ENCODE assay signal across 14 cellular contexts in the genomic region with DNA sequence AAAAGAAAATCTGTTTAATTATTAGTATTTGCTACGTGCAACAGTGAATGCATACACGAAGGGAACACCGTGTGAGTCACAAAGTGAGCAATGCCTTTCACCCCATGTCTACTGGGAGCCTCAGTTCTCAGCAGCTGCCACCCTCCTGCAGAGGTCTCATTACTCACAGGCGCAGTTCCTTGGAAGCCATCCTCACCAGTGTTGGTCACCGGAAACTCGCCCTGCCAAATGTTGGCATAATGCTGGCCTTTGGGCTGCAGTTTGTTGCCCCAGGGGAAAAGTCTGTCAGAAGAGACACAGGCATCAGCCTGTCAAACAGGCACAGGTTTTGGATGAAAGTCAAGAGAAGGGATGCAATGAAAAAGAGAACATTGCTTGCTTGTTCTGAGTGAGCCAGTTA. TPM values are rescaled to one million over a fixed set of nuclear protein-coding genes. Genes with fewer than 3 reads are reported as not detected.
DNase-seq lines count a peak whose midpoint lies in the region; ATAC-seq, FAIRE-seq and TF ChIP-seq lines count a peak whose summit lies in the region.
"Had no signal": no experiment of that assay in that cellular context is flagged by ENCODE, and none has a peak within 500 bp of the region (broad histone marks: within the 10 kb centered on the region; RNA-seq: fewer than 3 reads in every experiment).

No MANE protein-coding gene starts in this region.

- H3K4me3 Mint-ChIP-seq in activated CD4-positive, alpha-beta memory T cell treated with anti-CD3 and anti-CD28 coated beads for 36 hours = no peak overlapping the region
- no peak overlapping the region for H3K4me3 Mint-ChIP-seq in activated CD4-positive, alpha-beta memory T cell treated with anti-CD3 and anti-CD28 coated beads, Interleukin-2, amount 10 ng/mL, durations not matched to agents 7 days and 5 days
- H3K4me3 Mint-ChIP-seq in naive thymus-derived CD4-positive, alpha-beta T cell = no peak overlapping the region
- H3K4me3 Mint-ChIP-seq: stimulated activated naive CD8-positive, alpha-beta T cell treated with anti-CD3 and anti-CD28 coated beads, Interleukin-15, amount 100 ng/mL, for 72 hours had no signal

- no peak overlapping the region for H3K27ac Mint-ChIP-seq in activated CD4-positive, alpha-beta memory T cell treated with anti-CD3 and anti-CD28 coated beads for 36 hours
- H3K27ac Mint-ChIP-seq in activated CD4-positive, alpha-beta memory T cell treated with anti-CD3 and anti-CD28 coated beads, Interleukin-2, amount 10 ng/mL, durations not matched to agents 7 days and 5 days = no peak overlapping the region
- H3K27ac Mint-ChIP-seq in naive thymus-derived CD4-positive, alpha-beta T cell = no peak overlapping the region
- H3K27ac Mint-ChIP-seq: stimulated activated naive CD8-positive, alpha-beta T cell treated with anti-CD3 and anti-CD28 coated beads, Interleukin-15, amount 100 ng/mL, for 72 hours had no signal

- H3K36me3 Mint-ChIP-seq in activated CD4-positive, alpha-beta memory T cell treated with anti-CD3 and anti-CD28 coated beads for 36 hours = peaks cover 18% of the 10 kb centered on the region
- H3K36me3 Mint-ChIP-seq in activated CD4-positive, alpha-beta memory T cell treated with anti-CD3 and anti-CD28 coated beads, Interleukin-2, amount 10 ng/mL, durations not matched to agents 7 days and 5 days (ENCODE audit: low read depth) = peaks cover 15% of the 10 kb centered on the region
- H3K36me3 Mint-ChIP-seq in naive thymus-derived CD4-positive, alpha-beta T cell = peaks cover 12 to 52% (median 16%) of the 10 kb centered on the region in 5 donors

- H3K27me3 ChIP-seq in upper lobe of right lung = no peaks in the 10 kb centered on the region
- H3K27me3 ChIP-seq in naive thymus-derived CD4-positive, alpha-beta T cell (ENCODE audit: control insufficient read depth in 2 of 2, insufficient read depth in 2 of 2, low read length in 2 of 2) = no peaks in the 10 kb centered on the region
- H3K27me3 ChIP-seq: hepatocyte had no signal

- peak; percentile 97 for FAIRE-seq in RCC 7860 (lab: Jason Lieb, UNC)

- DNase-seq in activated CD4-positive, alpha-beta memory T cell treated with anti-CD3 and anti-CD28 coated beads for 36 hours = peak; percentile 41
- no peak for DNase-seq in activated CD4-positive, alpha-beta memory T cell treated with anti-CD3 and anti-CD28 coated beads, Interleukin-2, amount 10 ng/mL, durations not matched to agents 7 days and 5 days
- peak; percentile 94 for DNase-seq in RCC 7860 (ENCODE audit: low spot score)
- DNase-seq in skeletal muscle cell (ENCODE audit: low read depth) = peak; percentile 97
- no peak for DNase-seq in upper lobe of right lung
- no peak for DNase-seq in naive thymus-derived CD4-positive, alpha-beta T cell
- DNase-seq: activated effector memory CD4-positive, alpha-beta T cell treated with anti-CD3 and anti-CD28 coated beads, Interleukin-2, amount 50 U/mL, for 16 hours; AML-193; Karpas-422; stimulated activated naive CD8-positive, alpha-beta T cell treated with anti-CD3 and anti-CD28 coated beads, Interleukin-15, amount 100 ng/mL, for 72 hours had no signal

- H3K4me1 ChIP-seq in upper lobe of right lung = no peaks in the 10 kb centered on the region
- H3K4me1 ChIP-seq in naive thymus-derived CD4-positive, alpha-beta T cell (ENCODE audit: control insufficient read depth in 2 of 2, insufficient read depth in 2 of 2, low read length in 2 of 2) = no peaks in the 10 kb centered on the region
- H3K4me1 ChIP-seq: parathyroid adenoma had no signal

- TF ChIP-seq CTCF in upper lobe of right lung (IDR thresholded peaks at IDR 0.05) = no peak

- peaks cover 38% of the 10 kb centered on the region for H3K4me1 Mint-ChIP-seq in activated CD4-positive, alpha-beta memory T cell treated with anti-CD3 and anti-CD28 coated beads for 36 hours (ENCODE audit: low read depth)
- peaks cover 17% of the 10 kb centered on the region for H3K4me1 Mint-ChIP-seq in activated CD4-positive, alpha-beta memory T cell treated with anti-CD3 and anti-CD28 coated beads, Interleukin-2, amount 10 ng/mL, durations not matched to agents 7 days and 5 days
- no peaks in the 10 kb centered on the region for H3K4me1 Mint-ChIP-seq in naive thymus-derived CD4-positive, alpha-beta T cell

- peaks cover 38% of the 10 kb centered on the region for H3K36me3 ChIP-seq in upper lobe of right lung
- H3K36me3 ChIP-seq in naive thymus-derived CD4-positive, alpha-beta T cell (ENCODE audit: control insufficient read depth in 2 of 3, insufficient read depth in 3 of 3, low read length in 3 of 3) = peaks cover 0 to 27% (median 0%) of the 10 kb centered on the region in 3 experiments

- H3K27ac ChIP-seq in upper lobe of right lung = no peak overlapping the region
- H3K27ac ChIP-seq in naive thymus-derived CD4-positive, alpha-beta T cell (ENCODE audit: low read depth, low read length) = no peak overlapping the region
- H3K27ac ChIP-seq: hepatocyte, parathyroid adenoma had no signal

- POLR2A ChIA-PET in activated CD4-positive, alpha-beta memory T cell treated with anti-CD3 and anti-CD28 coated beads for 36 hours (lab: Charles Lee) = no interaction called here
- POLR2A ChIA-PET in activated CD4-positive, alpha-beta memory T cell treated with anti-CD3 and anti-CD28 coated beads, Interleukin-2, amount 10 ng/mL, durations not matched to agents 7 days and 5 days (lab: Charles Lee) = no interaction called here
- POLR2A ChIA-PET in naive thymus-derived CD4-positive, alpha-beta T cell (lab: Charles Lee) = no interaction called here

- peak; percentile 99 for ATAC-seq in esophagus mucosa
- no peak for ATAC-seq in upper lobe of right lung
- no peak for ATAC-seq in GM19023 (IDR thresholded peaks at IDR 0.05; ENCODE audit: unreplicated experiment)
- no peak for ATAC-seq in naive thymus-derived CD4-positive, alpha-beta T cell
- ATAC-seq: stimulated activated naive CD8-positive, alpha-beta T cell treated with anti-CD3 and anti-CD28 coated beads, Interleukin-15, amount 100 ng/mL, for 72 hours had no signal

- CTCF ChIA-PET in activated CD4-positive, alpha-beta memory T cell treated with anti-CD3 and anti-CD28 coated beads for 36 hours (lab: Charles Lee) = interaction anchor here (1.0 to 1.1 kb wide), 2 partner anchors 12 to 65 kb away, joined by 3 read pairs; no protein-coding TSS in a partner anchor
- CTCF ChIA-PET in activated CD4-positive, alpha-beta memory T cell treated with anti-CD3 and anti-CD28 coated beads, Interleukin-2, amount 10 ng/mL, durations not matched to agents 7 days and 5 days (lab: Charles Lee) = no interaction called here
- CTCF ChIA-PET in naive thymus-derived CD4-positive, alpha-beta T cell (lab: Charles Lee) = no interaction called here

- H3K27me3 Mint-ChIP-seq in activated CD4-positive, alpha-beta memory T cell treated with anti-CD3 and anti-CD28 coated beads for 36 hours = no peaks in the 10 kb centered on the region
- no peaks in the 10 kb centered on the region for H3K27me3 Mint-ChIP-seq in activated CD4-positive, alpha-beta memory T cell treated with anti-CD3 and anti-CD28 coated beads, Interleukin-2, amount 10 ng/mL, durations not matched to agents 7 days and 5 days
- no peaks in the 10 kb centered on the region for H3K27me3 Mint-ChIP-seq in naive thymus-derived CD4-positive, alpha-beta T cell
- H3K27me3 Mint-ChIP-seq: stimulated activated naive CD8-positive, alpha-beta T cell treated with anti-CD3 and anti-CD28 coated beads, Interleukin-15, amount 100 ng/mL, for 72 hours had no signal

- no peak overlapping the region for H3K4me3 ChIP-seq in skeletal muscle cell (ENCODE audit: low read depth, low read length)
- H3K4me3 ChIP-seq in upper lobe of right lung = no peak overlapping the region
- no peak overlapping the region for H3K4me3 ChIP-seq in naive thymus-derived CD4-positive, alpha-beta T cell (ENCODE audit: low read length)
- H3K4me3 ChIP-seq: hepatocyte had no signal

- no peaks in the 10 kb centered on the region for H3K9me3 Mint-ChIP-seq in activated CD4-positive, alpha-beta memory T cell treated with anti-CD3 and anti-CD28 coated beads for 36 hours
- H3K9me3 Mint-ChIP-seq in activated CD4-positive, alpha-beta memory T cell treated with anti-CD3 and anti-CD28 coated beads, Interleukin-2, amount 10 ng/mL, durations not matched to agents 7 days and 5 days = no peaks in the 10 kb centered on the region
- no peaks in the 10 kb centered on the region for H3K9me3 Mint-ChIP-seq in naive thymus-derived CD4-positive, alpha-beta T cell
- H3K9me3 Mint-ChIP-seq: stimulated activated naive CD8-positive, alpha-beta T cell treated with anti-CD3 and anti-CD28 coated beads, Interleukin-15, amount 100 ng/mL, for 72 hours had no signal

- no peaks in the 10 kb centered on the region for H3K9me3 ChIP-seq in upper lobe of right lung
- no peaks in the 10 kb centered on the region for H3K9me3 ChIP-seq in naive thymus-derived CD4-positive, alpha-beta T cell (ENCODE audit: control insufficient read depth in 2 of 3, low read length in 3 of 3)

- intact Hi-C loops in activated CD4-positive, alpha-beta memory T cell treated with anti-CD3 and anti-CD28 coated beads for 36 hours (cut with micrococcal nuclease) = no loop called here
- intact Hi-C loops in upper lobe of right lung (cut with DNase I) = no loop called here
- intact Hi-C loops in naive thymus-derived CD4-positive, alpha-beta T cell (cut with micrococcal nuclease) = no loop called here

RNA-seq across cellular contexts. Expression of a gene that starts 50.1 kb away (rescaled TPM):
- 1 to 10 TPM; 5.1 to 5.6 TPM for total RNA-seq in activated CD4-positive, alpha-beta memory T cell treated with anti-CD3 and anti-CD28 coated beads for 36 hours
- 1 to 10 TPM; 7.1 to 7.3 TPM for total RNA-seq in activated CD4-positive, alpha-beta memory T cell treated with anti-CD3 and anti-CD28 coated beads, Interleukin-2, amount 10 ng/mL, durations not matched to agents 7 days and 5 days
- total RNA-seq in esophagus mucosa = 26.4 TPM
- 33.3 TPM for total RNA-seq in upper lobe of right lung
- total RNA-seq in naive thymus-derived CD4-positive, alpha-beta T cell = 10 to 100 TPM in 4 of 5 experiments, 1 to 10 TPM in 1; 9.2 to 20.0 (median 16.0) TPM
- polyA plus RNA-seq in naive thymus-derived CD4-positive, alpha-beta T cell = 10 to 100 TPM; 28.6 to 31.0 TPM

Comparison
In these comparisons a context has a peak if more than half of its experiments do, and no peak if none do; other contexts are left out.
1. DNase-seq: peak in activated CD4-positive, alpha-beta memory T cell treated with anti-CD3 and anti-CD28 coated beads for 36 hours (single experiment), RCC 7860 (single experiment) and skeletal muscle cell (single experiment); none in activated CD4-positive, alpha-beta memory T cell treated with anti-CD3 and anti-CD28 coated beads, Interleukin-2, amount 10 ng/mL, durations not matched to agents 7 days and 5 days (single experiment), upper lobe of right lung (single experiment) and naive thymus-derived CD4-positive, alpha-beta T cell (0 of 9).